9 cellular contexts compared by ENCODE assay signal in the genomic region with DNA sequence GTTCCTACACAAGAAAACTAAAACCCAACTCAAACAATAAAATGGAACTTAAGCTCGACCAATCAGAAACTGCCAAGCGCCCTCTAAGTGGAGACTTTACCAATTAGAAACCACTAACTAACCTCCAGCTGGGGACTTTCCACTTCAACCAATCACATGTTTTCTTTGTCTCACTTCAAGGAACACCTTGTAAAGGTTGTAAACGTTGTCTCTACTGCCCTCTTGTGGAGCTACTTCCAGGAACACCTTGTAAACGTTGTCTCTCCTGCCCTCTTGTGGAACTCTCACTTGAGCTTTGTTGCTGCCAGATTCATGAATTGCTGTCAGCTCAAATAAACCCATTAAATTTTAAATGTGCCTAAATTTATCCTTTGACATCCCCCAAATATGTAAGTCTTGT. TPM values are rescaled to one million over a fixed set of nuclear protein-coding genes. Genes with fewer than 3 reads are reported as not detected.
"Had no signal": no experiment of that assay in that cellular context is flagged by ENCODE, and none has a peak within 500 bp of the region (broad histone marks: within the 10 kb centered on the region; RNA-seq: fewer than 3 reads in every experiment).

No MANE protein-coding gene starts in this region.

RNA-seq across cellular contexts. Expression of a gene that starts 46.7 kb away (rescaled TPM):
- total RNA-seq: activated CD4-positive, alpha-beta memory T cell treated with anti-CD3 and anti-CD28 coated beads for 36 hours; aorta; dermis microvascular lymphatic vessel endothelial cell; endodermal cell; mesenteric fat pad; ovary; urinary bladder had no signal
- polyA plus RNA-seq: aorta, esophagus, liver, ovary had no signal
